Comparison of ENCODE assay signal across 15 cellular contexts in the genomic region with DNA sequence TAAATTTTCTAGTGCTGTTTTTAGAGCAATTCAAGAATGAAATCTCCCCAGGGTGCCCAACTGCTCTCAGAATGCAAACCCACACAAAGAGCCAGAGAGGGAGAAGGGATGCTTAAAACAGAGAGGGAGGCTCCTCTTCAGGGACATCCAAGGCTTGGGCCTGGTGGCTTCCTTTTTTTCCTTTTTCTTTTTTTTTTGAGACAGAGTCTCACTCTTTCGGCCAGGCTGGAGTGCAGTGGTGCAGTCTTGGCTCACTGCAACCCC. TPM values are rescaled to one million over a fixed set of nuclear protein-coding genes. Genes with fewer than 3 reads are reported as not detected.
DNase-seq lines count a peak whose midpoint lies in the region; ATAC-seq and TF ChIP-seq lines count a peak whose summit lies in the region.
"Had no signal": no experiment of that assay in that cellular context is flagged by ENCODE, and none has a peak within 500 bp of the region (broad histone marks: within the 10 kb centered on the region; RNA-seq: fewer than 3 reads in every experiment).

No MANE protein-coding gene starts in this region.

- H2BK120ac ChIP-seq in H9 (ENCODE audit: low read depth, low read length, poor library complexity, severe bottlenecking): no peak overlapping the region

- H3K18ac ChIP-seq in H9 (ENCODE audit: insufficient read length, low read depth, low read length): no peak overlapping the region

- no peaks in the 10 kb centered on the region for H3K79me1 ChIP-seq in H9 (ENCODE audit: insufficient read depth, low read depth, low read length, poor library complexity, severe bottlenecking)

- H3K27me3 Mint-ChIP-seq in H9 (ENCODE audit: low read depth) (no peaks in the 10 kb centered on the region), IgD-negative memory B cell (peaks cover 16% of the 10 kb centered on the region)
- H3K27me3 Mint-ChIP-seq: CD4-positive, alpha-beta T cell had no signal

- no peak overlapping the region for H3K4me2 ChIP-seq in H9 (ENCODE audit: insufficient read depth, insufficient read length, low read length)

- H3T11ph ChIP-seq in H9 (ENCODE audit: low read length): no peak overlapping the region

- H3K23me2 ChIP-seq in H9 (ENCODE audit: insufficient read length, low read depth, low read length, poor library complexity, severe bottlenecking): no peaks in the 10 kb centered on the region

- no peak overlapping the region for H2AK5ac ChIP-seq in H9 (ENCODE audit: insufficient read length, low read length)

- H2BK15ac ChIP-seq in H9 (ENCODE audit: low read depth, low read length): no peak overlapping the region

- no peak overlapping the region for H3K56ac ChIP-seq in H9 (ENCODE audit: insufficient read length, low read depth, low read length)

- H3K27me3 ChIP-seq in H9 (ENCODE audit: insufficient read depth, low read length): no peaks in the 10 kb centered on the region
- no peaks in the 10 kb centered on the region for H3K27me3 ChIP-seq in sigmoid colon
- no peaks in the 10 kb centered on the region for H3K27me3 ChIP-seq in right lobe of liver

- H3K4me1 Mint-ChIP-seq in H9 (peaks cover 31 to 44% of the 10 kb centered on the region in 2 experiments), IgD-negative memory B cell (peaks cover 18 to 20% (median 19%) of the 10 kb centered on the region in 3 donors)

- no peak overlapping the region for H4K8ac ChIP-seq in H9 (replicated peaks; ENCODE audit: insufficient read length, low read depth, low read length)

- TF ChIP-seq POLR2A in sigmoid colon (IDR thresholded peaks at IDR 0.05) (no peak), right lobe of liver (IDR thresholded peaks at IDR 0.05) (no peak)

- no peak overlapping the region for H2BK20ac ChIP-seq in H9 (ENCODE audit: low read depth, low read length, poor library complexity, severe bottlenecking)

- H3K4me1 ChIP-seq in H9 (ENCODE audit: insufficient read depth, low read length): peaks cover 4% of the 10 kb centered on the region; the same call in 1 of the 2 replicates
- peaks cover 0 to 36% (median 29%) of the 10 kb centered on the region in 4 donors for H3K4me1 ChIP-seq in sigmoid colon
- peaks cover 0 to 61% (median 18%) of the 10 kb centered on the region in 4 donors for H3K4me1 ChIP-seq in right lobe of liver
- H3K4me1 ChIP-seq: parathyroid adenoma had no signal

- H3K9me3 ChIP-seq in H9 (ENCODE audit: control insufficient read depth, low read depth, low read length) (peaks cover 9% of the 10 kb centered on the region), sigmoid colon (peaks cover 0 to 7% (median 2%) of the 10 kb centered on the region in 4 donors), right lobe of liver (no peaks in the 10 kb centered on the region)

- TF ChIP-seq EP300 in sigmoid colon (IDR thresholded peaks at IDR 0.05): no peak

- peaks cover 41 to 46% of the 10 kb centered on the region in 2 experiments for H3K9me3 Mint-ChIP-seq in H9
- peaks cover 0 to 9% (median 4%) of the 10 kb centered on the region in 3 donors for H3K9me3 Mint-ChIP-seq in IgD-negative memory B cell

- H3K9ac ChIP-seq in H9 (ENCODE audit: extremely low read depth, insufficient read length, low read length): no peak overlapping the region
- H3K9ac ChIP-seq: parathyroid adenoma had no signal

- no CpG with 5 or more reads among the region's 1 CpG for WGBS in H9 (ENCODE audit: extremely low coverage, insufficient read length, low lambda C conversion rate)
- 88 to 93% methylated on average over 1 of the region's 1 CpG for WGBS in sigmoid colon, 2 donors
- WGBS in right lobe of liver (ENCODE audit: insufficient coverage, low coverage, low lambda C conversion rate, missing lambda C conversion rate): 100% methylated on average over 1 of the region's 1 CpG

- no peak overlapping the region for H2AFZ ChIP-seq in H9 (ENCODE audit: low read length)
- H2AFZ ChIP-seq: parathyroid adenoma had no signal

- H4K91ac ChIP-seq in H9 (ENCODE audit: insufficient read length, low read depth, low read length): no peak overlapping the region

- peaks cover 24 to 47% (median 27%) of the 10 kb centered on the region in 3 experiments for H3K36me3 Mint-ChIP-seq in H9 (ENCODE audit: insufficient read depth in 1 of 3, low read depth in 3 of 3)
- H3K36me3 Mint-ChIP-seq in IgD-negative memory B cell: no peaks in the 10 kb centered on the region

- H3K27ac ChIP-seq in H9 (ENCODE audit: insufficient read length, low read depth, low read length): no peak overlapping the region
- peak overlapping the region; percentile 11 to 76 (median 72) for H3K27ac ChIP-seq in sigmoid colon
- peak overlapping the region in 1 of 3 donors; percentile 85 for H3K27ac ChIP-seq in right lobe of liver
- H3K27ac ChIP-seq: parathyroid adenoma had no signal

- TF ChIP-seq CTCF in H9 (conservative IDR thresholded peaks at IDR 0.05) (no peak), sigmoid colon (IDR thresholded peaks at IDR 0.05) (no peak), right lobe of liver (IDR thresholded peaks at IDR 0.05) (no peak)

- H4K5ac ChIP-seq in H9 (ENCODE audit: insufficient read length, low read depth, low read length): no peak overlapping the region

- no peak overlapping the region for H3K4me3 ChIP-seq in sigmoid colon
- no peak overlapping the region for H3K4me3 ChIP-seq in right lobe of liver

- no peaks in the 10 kb centered on the region for H3K79me2 ChIP-seq in H9 (ENCODE audit: insufficient read depth, low read length)
- H3K79me2 ChIP-seq: parathyroid adenoma had no signal

- ATAC-seq in GM18909 (IDR thresholded peaks at IDR 0.05; ENCODE audit: poor library complexity, unreplicated experiment): peak; percentile 40
- ATAC-seq in right lobe of liver: no peak

- peak overlapping the region in 2 of 3 experiments; percentile 61 to 90; a peak in 5 of 7 replicates for H3K27ac Mint-ChIP-seq in H9
- peak overlapping the region in 2 of 3 donors; percentile 41 to 46 for H3K27ac Mint-ChIP-seq in IgD-negative memory B cell
- H3K27ac Mint-ChIP-seq: CD4-positive, alpha-beta T cell had no signal

- intact Hi-C loops in sigmoid colon (cut with DNase I): no loop called here
- intact Hi-C loops in right lobe of liver (cut with DNase I): no loop called here

- no peaks in the 10 kb centered on the region for H3K36me3 ChIP-seq in sigmoid colon
- no peaks in the 10 kb centered on the region for H3K36me3 ChIP-seq in right lobe of liver

- DNase-seq in H9: no peak
- no peak for DNase-seq in sigmoid colon
- no peak for DNase-seq in T-helper 9 cell
- DNase-seq in right lobe of liver: no peak
- DNase-seq in RKO (ENCODE audit: low spot score): no peak
- no peak for DNase-seq in NCI-H774 (lab: John Stamatoyannopoulos, UW)
- DNase-seq: activated CD4-positive, alpha-beta T cell treated with anti-CD3 and anti-CD28 coated beads, Interleukin-2, amount 50 U/mL, for 1 hour; activated effector memory CD4-positive, alpha-beta T cell treated with Interleukin-2 at 50 U/mL for 16 hours; CD4-positive, alpha-beta T cell; NCI-H2029 treated with DMSO at 0.1 percent for 48 hours; stimulated activated CD4-positive, alpha-beta T cell treated with anti-CD3 and anti-CD28 coated beads, Interleukin-2, amount 100 ng/mL, for 24 hours; stimulated activated naive CD4-positive, alpha-beta T cell had no signal

- H3K4me3 Mint-ChIP-seq in H9 (no peak overlapping the region), IgD-negative memory B cell (peak overlapping the region in 2 of 4 donors; percentile 67 to 81)
- H3K4me3 Mint-ChIP-seq: CD4-positive, alpha-beta T cell had no signal

- H2BK12ac ChIP-seq in H9 (ENCODE audit: insufficient read length, low read depth, low read length): no peak overlapping the region

- no peak overlapping the region for H3K14ac ChIP-seq in H9 (ENCODE audit: insufficient read depth, low read length)

- H2BK5ac ChIP-seq in H9 (ENCODE audit: insufficient read length, low read length): no peak overlapping the region

- H3K23ac ChIP-seq in H9 (ENCODE audit: insufficient read length, low read depth, low read length): no peak overlapping the region

- no peak overlapping the region for H3K4ac ChIP-seq in H9 (ENCODE audit: low read depth, low read length)

- no peaks in the 10 kb centered on the region for H4K20me1 ChIP-seq in H9 (ENCODE audit: control insufficient read depth, insufficient read depth, insufficient read length)

RNA-seq across cellular contexts. Expression of gene ATL2, which starts 32.8 kb away (rescaled TPM):
- total RNA-seq in H9 (2021) (66.7 and 70.9 TPM in 2 replicates), sigmoid colon (100 to 1,000 TPM; 176 to 271 (median 205) TPM), right lobe of liver (10 to 100 TPM; 39.1 to 57.5 (median 46.3) TPM)
- polyA plus RNA-seq in IgD-negative memory B cell (24.6 TPM), sigmoid colon (10 to 100 TPM; 12.7 to 26.0 (median 15.0) TPM)
